In genomic region chr15:40399370-40399769, GRCh38 we compare ENCODE assay signal across 35 cellular contexts. TPM values are rescaled to one million over a fixed set of nuclear protein-coding genes. Genes with fewer than 3 reads are reported as not detected.
"Had no signal": no experiment of that assay in that cellular context is flagged by ENCODE, and none has a peak within 500 bp of the region (broad histone marks: within the 10 kb centered on the region; RNA-seq: fewer than 3 reads in every experiment).

No MANE protein-coding gene starts in this region.

- H3K9me3 ChIP-seq: esophagus muscularis mucosa, gastroesophageal sphincter, heart right ventricle, left lung, mucosa of descending colon, ovary, psoas muscle, transverse colon, upper lobe of right lung, uterus had no signal

- H3K36me3 ChIP-seq: ovary, transverse colon, upper lobe of right lung, uterus had no signal

- H3K27ac ChIP-seq: coronary artery, esophagus muscularis mucosa, foreskin keratinocyte, gastroesophageal sphincter, left lung, ovary, psoas muscle, transverse colon, upper lobe of right lung, uterus had no signal

- FAIRE-seq: endothelial cell of umbilical vein, islet of Langerhans had no signal

- H3K4me3 ChIP-seq: coronary artery, esophagus muscularis mucosa, gastroesophageal sphincter, heart right ventricle, left lung, mucosa of descending colon, ovary, psoas muscle, skin epidermis, transverse colon, upper lobe of right lung, uterus had no signal

- H3K4me3 Mint-ChIP-seq: mesothelial cell of epicardium; nephron progenitor cell; stimulated activated naive CD8-positive, alpha-beta T cell treated with anti-CD3 and anti-CD28 coated beads, Interleukin-15, Interleukin-2, amounts not matched to agents 100 ng/mL and 50 ng/mL, for 24 hours had no signal

- H3K36me3 Mint-ChIP-seq: naive B cell had no signal

- H3K4me1 Mint-ChIP-seq: mesothelial cell of epicardium, nephron progenitor cell had no signal

- H3K4me1 ChIP-seq: esophagus muscularis mucosa, foreskin keratinocyte, gastroesophageal sphincter, transverse colon, uterus had no signal

- H3K27me3 Mint-ChIP-seq: naive B cell; stimulated activated naive B cell treated with anti-CD40 and anti-IgM and Interleukin-4, amounts not matched to agents 10 μg/mL and 1 μg/mL and 100 μg/mL, for 72 hours; stimulated activated naive CD8-positive, alpha-beta T cell treated with anti-CD3 and anti-CD28 coated beads, Interleukin-15, Interleukin-2, amounts not matched to agents 100 ng/mL and 50 ng/mL, for 24 hours had no signal

- H3K27me3 ChIP-seq: esophagus muscularis mucosa, foreskin keratinocyte, gastroesophageal sphincter, heart right ventricle, left lung, ovary, transverse colon, upper lobe of right lung, uterus had no signal

- DNase-seq: dermis blood vessel endothelial cell; effector memory CD4-positive, alpha-beta T cell; foreskin keratinocyte; glutamatergic neuron; heart right ventricle; left cardiac atrium; left lung; mesenchymal stem cell; mucosa of descending colon; naive B cell; nephron progenitor cell; occipital lobe; ovary; posterior cingulate gyrus; psoas muscle; right cardiac atrium; stimulated activated CD4-positive, alpha-beta T cell treated with anti-CD3 and anti-CD28 coated beads, Interleukin-15, amount 100 ng/mL, for 24 hours; stimulated activated CD4-positive, alpha-beta T cell treated with anti-CD3 and anti-CD28 coated beads, Interleukin-2, amount 100 ng/mL, for 48 hours; stimulated activated naive B cell treated with anti-CD40 and anti-IgM and Interleukin-4, amounts not matched to agents 10 μg/mL and 1 μg/mL and 100 μg/mL, for 72 hours; transverse colon; upper lobe of right lung; uterus had no signal

- H3K27ac Mint-ChIP-seq: mesothelial cell of epicardium; stimulated activated naive B cell treated with anti-CD40 and anti-IgM and Interleukin-4, amounts not matched to agents 10 μg/mL and 1 μg/mL and 100 μg/mL, for 72 hours; stimulated activated naive CD8-positive, alpha-beta T cell treated with anti-CD3 and anti-CD28 coated beads, Interleukin-15, Interleukin-2, amounts not matched to agents 100 ng/mL and 50 ng/mL, for 24 hours had no signal

- H3K9me3 Mint-ChIP-seq: mesothelial cell of epicardium; naive B cell; nephron progenitor cell; stimulated activated naive B cell treated with anti-CD40 and anti-IgM and Interleukin-4, amounts not matched to agents 10 μg/mL and 1 μg/mL and 100 μg/mL, for 72 hours; stimulated activated naive CD8-positive, alpha-beta T cell treated with anti-CD3 and anti-CD28 coated beads, Interleukin-15, Interleukin-2, amounts not matched to agents 100 ng/mL and 50 ng/mL, for 24 hours had no signal

- ATAC-seq: foreskin keratinocyte, gastroesophageal sphincter had no signal

RNA-seq across cellular contexts. Expression of gene PHGR1, which starts 48.5 kb away (rescaled TPM):
- total RNA-seq: dermis blood vessel endothelial cell, endothelial cell of umbilical vein, epithelial cell of proximal tubule, fibroblast of lung, foreskin keratinocyte, gastroesophageal sphincter, heart right ventricle, kidney epithelial cell, left cardiac atrium, left lung, lung microvascular endothelial cell, mesothelial cell of epicardium, occipital lobe, psoas muscle, renal cortical epithelial cell, right cardiac atrium, upper lobe of right lung had no signal
- polyA plus RNA-seq: endothelial cell of umbilical vein, fibroblast of lung, foreskin keratinocyte, heart right ventricle, right cardiac atrium had no signal
